Comparison of ENCODE assay signal across 8 cellular contexts in genomic region chr3:165642761-165643432, GRCh38.
DNase-seq lines count a peak whose midpoint lies in the region; ATAC-seq and TF ChIP-seq lines count a peak whose summit lies in the region.
"Had no signal": no experiment of that assay in that cellular context is flagged by ENCODE, and none has a peak within 500 bp of the region (broad histone marks: within the 10 kb centered on the region; RNA-seq: fewer than 3 reads in every experiment).

No MANE protein-coding gene starts in this region.

- H3K4me3 ChIP-seq in SJSA1, result no peak overlapping the region
- H3K4me3 ChIP-seq in stomach, result no peak overlapping the region
- H3K4me3 ChIP-seq: breast epithelium had no signal

- H3K36me3 ChIP-seq in SJSA1, result no peaks in the 10 kb centered on the region
- H3K36me3 ChIP-seq in stomach, result no peaks in the 10 kb centered on the region
- H3K36me3 ChIP-seq: breast epithelium had no signal

- DNase-seq in HS-27A (ENCODE audit: low read depth) (peak; percentile 96), SJSA1 (ENCODE audit: low read depth in 1 of 2, low spot score in 2 of 2) (peak; percentile 60 to 83), foreskin melanocyte (peak; percentile 88), stomach (no peak)
- no peak for DNase-seq in stimulated activated naive CD4-positive, alpha-beta T cell (lab: John Stamatoyannopoulos, UW)

- no peak for TF ChIP-seq EP300 in stomach (IDR thresholded peaks at IDR 0.05)

- H3K27ac ChIP-seq in SJSA1 (peak overlapping the region; percentile 97), stomach (peak overlapping the region in 3 of 5 donors; percentile 26 to 66 (median 34))
- H3K27ac ChIP-seq: breast epithelium had no signal

- 30 to 62% (median 46%) methylated on average over 4 of the region's 4 CpGs for WGBS in stomach, 5 donors

- H3K4me1 ChIP-seq in SJSA1 (replicated peaks) (peaks cover 24% of the 10 kb centered on the region), stomach (peaks cover 0 to 13% (median 0%) of the 10 kb centered on the region in 4 donors)
- H3K4me1 ChIP-seq: breast epithelium had no signal

- no peak for TF ChIP-seq POLR2A in stomach (IDR thresholded peaks at IDR 0.05)

- H3K9me3 ChIP-seq in SJSA1 (replicated peaks), result no peaks in the 10 kb centered on the region
- peaks cover 0 to 9% (median 0%) of the 10 kb centered on the region in 4 donors for H3K9me3 ChIP-seq in stomach

- intact Hi-C loops in stomach (cut with DNase I; ENCODE audit: low total_unique reads), result no loop called here

- ATAC-seq in HG03025 (IDR thresholded peaks at IDR 0.05; ENCODE audit: low FRiP score, unreplicated experiment), result no peak
- ATAC-seq in HG03095 (IDR thresholded peaks at IDR 0.05; ENCODE audit: unreplicated experiment), result no peak

- H3K27me3 ChIP-seq in SJSA1 (replicated peaks) (no peaks in the 10 kb centered on the region), stomach (no peaks in the 10 kb centered on the region)
- H3K27me3 ChIP-seq: breast epithelium had no signal

- no peak for TF ChIP-seq CTCF in stomach (IDR thresholded peaks at IDR 0.05)

Comparison
In these comparisons a context has a peak if more than half of its experiments do, and no peak if none do; other contexts are left out.
1. DNase-seq: peak in HS-27A (single experiment), SJSA1 (2 of 2) and foreskin melanocyte (single experiment); none in stomach (single experiment) and stimulated activated naive CD4-positive, alpha-beta T cell (0 of 6).